8 cellular contexts compared by ENCODE assay signal in the genomic region with DNA sequence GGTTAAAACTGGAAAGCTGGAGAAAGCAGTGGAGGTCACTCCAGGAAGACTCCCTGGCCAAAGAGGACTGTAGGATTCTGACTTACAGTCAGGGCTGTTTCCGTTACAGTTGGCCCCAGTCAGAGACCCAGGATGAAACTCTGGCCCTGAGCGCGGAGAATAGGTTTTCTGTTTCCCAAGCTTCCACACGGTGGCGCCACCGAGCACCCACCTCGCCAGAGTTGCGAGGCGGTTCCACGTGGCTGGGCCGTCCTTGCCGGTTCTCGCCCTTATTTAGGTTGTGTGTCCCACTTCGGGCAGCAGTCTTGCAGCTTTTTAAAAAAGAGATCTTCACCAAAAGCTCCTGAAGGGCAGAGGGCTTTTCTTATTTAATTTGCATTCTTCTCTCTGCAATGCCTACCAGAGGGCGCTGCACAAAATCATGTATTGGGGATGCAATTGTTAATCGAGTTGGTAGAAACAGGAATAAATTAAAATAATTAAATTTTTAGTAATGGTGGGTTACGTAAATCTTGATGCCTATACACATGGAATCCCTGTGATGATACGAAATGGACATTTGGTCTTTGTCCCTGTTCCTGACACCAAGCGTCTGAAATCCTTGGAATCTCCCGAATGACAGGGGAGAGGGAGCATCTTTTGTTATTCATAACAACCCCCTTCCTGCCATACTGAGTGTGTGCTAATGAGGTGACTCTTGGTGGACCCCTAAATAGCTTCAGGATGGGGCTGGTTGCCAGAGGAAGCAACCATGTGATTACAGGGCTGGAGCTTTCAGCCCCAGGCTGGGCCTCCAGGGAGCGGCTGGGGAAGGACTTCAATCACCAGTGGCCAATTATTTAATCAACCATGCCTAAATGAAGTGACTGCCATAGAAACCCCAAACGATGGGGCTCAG. TPM values are rescaled to one million over a fixed set of nuclear protein-coding genes. Genes with fewer than 3 reads are reported as not detected.
DNase-seq lines count a peak whose midpoint lies in the region; ATAC-seq and TF ChIP-seq lines count a peak whose summit lies in the region.

No MANE protein-coding gene starts in this region.

- no peak overlapping the region for H3K4ac ChIP-seq in mesendoderm (ENCODE audit: low read depth, low read length)

- WGBS in mesendoderm (ENCODE audit: extremely low coverage, insufficient coverage, low lambda C conversion rate): no CpG with 5 or more reads among the region's 22 CpGs

- H3K36me3 Mint-ChIP-seq in activated CD4-positive, alpha-beta T cell treated with anti-CD3 and anti-CD28 coated beads for 36 hours (ENCODE audit: low read depth): no peaks in the 10 kb centered on the region

- H3K9me3 Mint-ChIP-seq in activated CD4-positive, alpha-beta T cell treated with anti-CD3 and anti-CD28 coated beads for 36 hours (ENCODE audit: low read depth): no peaks in the 10 kb centered on the region

- H3K56ac ChIP-seq in mesendoderm (ENCODE audit: low read length): no peak overlapping the region

- peak overlapping the region; percentile 70 for H3K18ac ChIP-seq in mesendoderm (ENCODE audit: low read length)

- no peak overlapping the region for H2BK15ac ChIP-seq in mesendoderm (replicated peaks; ENCODE audit: low read depth)

- no peak overlapping the region for H3K27ac ChIP-seq in KMS-11
- H3K27ac ChIP-seq in mesendoderm (ENCODE audit: low read depth, low read length): no peak overlapping the region

- TF ChIP-seq CTCF in KMS-11 (conservative IDR thresholded peaks at IDR 0.05; ENCODE audit: low read depth, low read length): peak; percentile 95

- no peak overlapping the region for H3K23ac ChIP-seq in mesendoderm (ENCODE audit: low read length)

- no peak overlapping the region for H2BK5ac ChIP-seq in mesendoderm (ENCODE audit: low read length)

- H3K79me2 ChIP-seq in KMS-11 (ENCODE audit: insufficient read depth, low read depth) (no peaks in the 10 kb centered on the region), mesendoderm (ENCODE audit: control insufficient read depth, insufficient read depth, low read length) (no peaks in the 10 kb centered on the region)

- H3K4me2 ChIP-seq in KMS-11 (no peak overlapping the region), mesendoderm (ENCODE audit: low read length) (no peak overlapping the region)

- ATAC-seq in activated CD4-positive, alpha-beta T cell treated with anti-CD3 and anti-CD28 coated beads for 36 hours: peak; percentile 81
- no peak for ATAC-seq in HG03196 (IDR thresholded peaks at IDR 0.05; ENCODE audit: unreplicated experiment)
- no peak for ATAC-seq in GM21529 (IDR thresholded peaks at IDR 0.05; ENCODE audit: unreplicated experiment)

- H2AFZ ChIP-seq in KMS-11 (ENCODE audit: low read depth): no peak overlapping the region

- no peak overlapping the region for H4K8ac ChIP-seq in mesendoderm (ENCODE audit: low read depth, low read length)

- H3K4me3 ChIP-seq in KMS-11 (IDR thresholded peaks at IDR 0.05; ENCODE audit: insufficient read depth, low read depth, low read length): no peak overlapping the region
- H3K4me3 ChIP-seq in mesendoderm (ENCODE audit: low read length): no peak overlapping the region

- no peak overlapping the region for H3K27ac Mint-ChIP-seq in activated CD4-positive, alpha-beta T cell treated with anti-CD3 and anti-CD28 coated beads for 36 hours

- H3K27me3 ChIP-seq in KMS-11 (ENCODE audit: insufficient read depth, low read depth) (no peaks in the 10 kb centered on the region), mesendoderm (ENCODE audit: insufficient read depth, low read length, poor library complexity) (no peaks in the 10 kb centered on the region)

- H3K4me1 ChIP-seq in KMS-11 (ENCODE audit: low read depth, poor library complexity, severe bottlenecking) (no peaks in the 10 kb centered on the region), mesendoderm (ENCODE audit: control insufficient read depth, low read depth, low read length) (no peaks in the 10 kb centered on the region)

- DNase-seq in DMS53 (lab: John Stamatoyannopoulos, UW) (peak; percentile 59), ecto neural progenitor cell (ENCODE audit: low spot score) (peak; percentile 76), mesendoderm (peak; percentile 79)
- DNase-seq in activated CD4-positive, alpha-beta T cell treated with anti-CD3 and anti-CD28 coated beads for 36 hours: peak; percentile 83
- peak; percentile 40 for DNase-seq in stimulated activated CD8-positive, alpha-beta memory T cell treated with anti-CD3 and anti-CD28 coated beads, Interleukin-7, amount 100 ng/mL, for 24 hours (ENCODE audit: low read depth)

- peaks cover 4% of the 10 kb centered on the region for H3K4me1 Mint-ChIP-seq in activated CD4-positive, alpha-beta T cell treated with anti-CD3 and anti-CD28 coated beads for 36 hours

- H3K36me3 ChIP-seq in KMS-11 (ENCODE audit: insufficient read depth) (no peaks in the 10 kb centered on the region), mesendoderm (ENCODE audit: control insufficient read depth, insufficient read depth, low read length) (no peaks in the 10 kb centered on the region)

- POLR2A ChIA-PET in activated CD4-positive, alpha-beta T cell treated with anti-CD3 and anti-CD28 coated beads for 36 hours (lab: Charles Lee): interaction anchor here (0.6 kb wide), 1 partner anchor 186 kb away, joined by 3 read pairs; no protein-coding TSS in a partner anchor

- no peaks in the 10 kb centered on the region for H4K20me1 ChIP-seq in KMS-11 (ENCODE audit: insufficient read depth)

- H4K5ac ChIP-seq in mesendoderm (ENCODE audit: low read length): no peak overlapping the region

- intact Hi-C loops in activated CD4-positive, alpha-beta T cell treated with anti-CD3 and anti-CD28 coated beads for 36 hours (cut with DNase I, micrococcal nuclease): loop anchor here (1.0 to 10.0 kb wide), 3 partner anchors 29 to 114 kb away; a partner anchor contains a TSS

- CTCF ChIA-PET in activated CD4-positive, alpha-beta T cell treated with anti-CD3 and anti-CD28 coated beads for 36 hours (lab: Charles Lee): interaction anchor here (0.8 to 2.9 kb wide), 14 partner anchors 10 to 154 kb away, joined by 3 to 19 read pairs (median 4); a partner anchor contains a TSS

- H2AK5ac ChIP-seq in mesendoderm (ENCODE audit: low read length): no peak overlapping the region

- H2BK120ac ChIP-seq in mesendoderm (ENCODE audit: low read depth, low read length): no peak overlapping the region

- H3K9ac ChIP-seq in KMS-11 (no peak overlapping the region), mesendoderm (ENCODE audit: low read length) (no peak overlapping the region)

- no peak overlapping the region for H3K4me3 Mint-ChIP-seq in activated CD4-positive, alpha-beta T cell treated with anti-CD3 and anti-CD28 coated beads for 36 hours

- H3K27me3 Mint-ChIP-seq in activated CD4-positive, alpha-beta T cell treated with anti-CD3 and anti-CD28 coated beads for 36 hours: peaks cover 20% of the 10 kb centered on the region

- no peaks in the 10 kb centered on the region for H3K79me1 ChIP-seq in mesendoderm (ENCODE audit: low read length)

RNA-seq across cellular contexts. Expression of a gene that starts 5.5 kb away (rescaled TPM):
- total RNA-seq in activated CD4-positive, alpha-beta T cell treated with anti-CD3 and anti-CD28 coated beads for 36 hours: not detected
- not detected for polyA plus RNA-seq in mesendoderm (2013, experiment 1 of 2)
- polyA plus RNA-seq in mesendoderm (2013, experiment 2 of 2): not detected

RNA-seq across cellular contexts. Expression of a gene that starts 49.7 kb away (rescaled TPM):
- total RNA-seq in activated CD4-positive, alpha-beta T cell treated with anti-CD3 and anti-CD28 coated beads for 36 hours: not detected
- not detected for polyA plus RNA-seq in mesendoderm (2013, experiment 1 of 2)
- polyA plus RNA-seq in mesendoderm (2013, experiment 2 of 2): not detected
